Comparison of ENCODE assay signal across 1 cellular context in the genomic region with DNA sequence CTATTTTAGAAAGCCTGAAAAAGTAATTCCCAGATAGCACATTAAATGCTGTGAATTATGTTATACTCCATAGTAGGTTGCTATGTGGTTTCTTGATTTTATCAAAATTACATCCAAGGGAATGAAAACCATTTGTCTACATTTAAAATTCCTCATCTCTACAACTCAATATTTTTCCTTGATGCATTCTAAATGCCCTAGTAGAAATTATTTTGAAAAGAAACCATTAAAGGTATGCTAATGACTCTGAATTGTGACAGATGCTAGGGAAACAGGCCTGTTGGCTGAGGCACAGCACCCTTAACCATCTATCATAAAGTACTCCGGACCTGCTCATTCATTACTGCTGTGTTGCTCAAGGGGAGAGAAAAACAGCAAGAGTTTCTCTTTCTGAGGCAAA.
TF ChIP-seq lines count a peak whose summit lies in the region.

No MANE protein-coding gene starts in this region.

TF ChIP-seq in SK-N-SH treated with all-trans-retinoic acid at 6 μM for 48 hours, 23 proteins besides CTCF, POLR2A, EP300 and RAD21 (continued from another document):
- TF ChIP-seq, protein P1, sequence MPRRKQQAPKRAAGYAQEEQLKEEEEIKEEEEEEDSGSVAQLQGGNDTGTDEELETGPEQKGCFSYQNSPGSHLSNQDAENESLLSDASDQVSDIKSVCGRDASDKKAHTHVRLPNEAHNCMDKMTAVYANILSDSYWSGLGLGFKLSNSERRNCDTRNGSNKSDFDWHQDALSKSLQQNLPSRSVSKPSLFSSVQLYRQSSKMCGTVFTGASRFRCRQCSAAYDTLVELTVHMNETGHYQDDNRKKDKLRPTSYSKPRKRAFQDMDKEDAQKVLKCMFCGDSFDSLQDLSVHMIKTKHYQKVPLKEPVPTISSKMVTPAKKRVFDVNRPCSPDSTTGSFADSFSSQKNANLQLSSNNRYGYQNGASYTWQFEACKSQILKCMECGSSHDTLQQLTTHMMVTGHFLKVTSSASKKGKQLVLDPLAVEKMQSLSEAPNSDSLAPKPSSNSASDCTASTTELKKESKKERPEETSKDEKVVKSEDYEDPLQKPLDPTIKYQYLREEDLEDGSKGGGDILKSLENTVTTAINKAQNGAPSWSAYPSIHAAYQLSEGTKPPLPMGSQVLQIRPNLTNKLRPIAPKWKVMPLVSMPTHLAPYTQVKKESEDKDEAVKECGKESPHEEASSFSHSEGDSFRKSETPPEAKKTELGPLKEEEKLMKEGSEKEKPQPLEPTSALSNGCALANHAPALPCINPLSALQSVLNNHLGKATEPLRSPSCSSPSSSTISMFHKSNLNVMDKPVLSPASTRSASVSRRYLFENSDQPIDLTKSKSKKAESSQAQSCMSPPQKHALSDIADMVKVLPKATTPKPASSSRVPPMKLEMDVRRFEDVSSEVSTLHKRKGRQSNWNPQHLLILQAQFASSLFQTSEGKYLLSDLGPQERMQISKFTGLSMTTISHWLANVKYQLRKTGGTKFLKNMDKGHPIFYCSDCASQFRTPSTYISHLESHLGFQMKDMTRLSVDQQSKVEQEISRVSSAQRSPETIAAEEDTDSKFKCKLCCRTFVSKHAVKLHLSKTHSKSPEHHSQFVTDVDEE (CRISPR knock-in tag; IDR thresholded peaks at IDR 0.05) = peak; percentile 75; the same call in 1 of the 2 replicates
- TF ChIP-seq TOX (CRISPR knock-in tag; IDR thresholded peaks at IDR 0.05; ENCODE audit: borderline replicate concordance) = no peak
- TF ChIP-seq, protein P2, sequence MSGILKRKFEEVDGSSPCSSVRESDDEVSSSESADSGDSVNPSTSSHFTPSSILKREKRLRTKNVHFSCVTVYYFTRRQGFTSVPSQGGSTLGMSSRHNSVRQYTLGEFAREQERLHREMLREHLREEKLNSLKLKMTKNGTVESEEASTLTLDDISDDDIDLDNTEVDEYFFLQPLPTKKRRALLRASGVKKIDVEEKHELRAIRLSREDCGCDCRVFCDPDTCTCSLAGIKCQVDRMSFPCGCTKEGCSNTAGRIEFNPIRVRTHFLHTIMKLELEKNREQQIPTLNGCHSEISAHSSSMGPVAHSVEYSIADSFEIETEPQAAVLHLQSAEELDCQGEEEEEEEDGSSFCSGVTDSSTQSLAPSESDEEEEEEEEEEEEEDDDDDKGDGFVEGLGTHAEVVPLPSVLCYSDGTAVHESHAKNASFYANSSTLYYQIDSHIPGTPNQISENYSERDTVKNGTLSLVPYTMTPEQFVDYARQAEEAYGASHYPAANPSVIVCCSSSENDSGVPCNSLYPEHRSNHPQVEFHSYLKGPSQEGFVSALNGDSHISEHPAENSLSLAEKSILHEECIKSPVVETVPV (CRISPR knock-in tag; IDR thresholded peaks at IDR 0.05) = no peak
TF ChIP-seq in SK-N-SH treated with all-trans-retinoic acid at 6 μM for 48 hours: peak in this region for 4.
